In the genomic region with DNA sequence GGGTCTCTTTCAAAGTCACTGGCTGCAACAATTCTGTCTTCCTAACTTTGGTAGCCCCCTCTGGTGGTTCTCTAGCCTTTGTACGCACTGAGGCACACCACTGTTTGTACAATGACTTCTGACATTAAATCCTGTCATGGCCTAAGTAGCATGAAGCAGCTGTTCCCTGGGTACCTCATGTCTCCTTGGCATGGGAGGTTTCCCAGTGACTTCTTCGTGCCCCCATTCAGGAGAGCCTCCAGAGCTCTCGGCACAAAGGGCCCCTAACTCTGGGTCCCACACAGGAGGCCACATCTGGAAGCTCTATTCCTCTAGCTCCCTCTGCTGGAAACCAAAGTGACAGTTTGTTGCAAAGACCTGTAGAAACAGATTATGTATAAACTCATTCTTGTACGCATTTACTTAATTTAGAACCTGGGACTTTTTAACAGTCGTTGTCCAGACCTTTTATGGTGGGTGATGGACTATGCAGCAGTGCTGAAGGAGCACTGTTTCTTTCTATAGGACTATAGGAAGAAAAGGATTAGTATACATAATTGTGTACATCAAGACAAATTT, we compare ENCODE assay signal across 1 cellular context.
TF ChIP-seq lines count a peak whose summit lies in the region.

No MANE protein-coding gene starts in this region.

TF ChIP-seq in GM23338, 12 proteins besides CTCF, POLR2A, EP300 and RAD21 (continued from another document):
- TF ChIP-seq, protein P1, sequence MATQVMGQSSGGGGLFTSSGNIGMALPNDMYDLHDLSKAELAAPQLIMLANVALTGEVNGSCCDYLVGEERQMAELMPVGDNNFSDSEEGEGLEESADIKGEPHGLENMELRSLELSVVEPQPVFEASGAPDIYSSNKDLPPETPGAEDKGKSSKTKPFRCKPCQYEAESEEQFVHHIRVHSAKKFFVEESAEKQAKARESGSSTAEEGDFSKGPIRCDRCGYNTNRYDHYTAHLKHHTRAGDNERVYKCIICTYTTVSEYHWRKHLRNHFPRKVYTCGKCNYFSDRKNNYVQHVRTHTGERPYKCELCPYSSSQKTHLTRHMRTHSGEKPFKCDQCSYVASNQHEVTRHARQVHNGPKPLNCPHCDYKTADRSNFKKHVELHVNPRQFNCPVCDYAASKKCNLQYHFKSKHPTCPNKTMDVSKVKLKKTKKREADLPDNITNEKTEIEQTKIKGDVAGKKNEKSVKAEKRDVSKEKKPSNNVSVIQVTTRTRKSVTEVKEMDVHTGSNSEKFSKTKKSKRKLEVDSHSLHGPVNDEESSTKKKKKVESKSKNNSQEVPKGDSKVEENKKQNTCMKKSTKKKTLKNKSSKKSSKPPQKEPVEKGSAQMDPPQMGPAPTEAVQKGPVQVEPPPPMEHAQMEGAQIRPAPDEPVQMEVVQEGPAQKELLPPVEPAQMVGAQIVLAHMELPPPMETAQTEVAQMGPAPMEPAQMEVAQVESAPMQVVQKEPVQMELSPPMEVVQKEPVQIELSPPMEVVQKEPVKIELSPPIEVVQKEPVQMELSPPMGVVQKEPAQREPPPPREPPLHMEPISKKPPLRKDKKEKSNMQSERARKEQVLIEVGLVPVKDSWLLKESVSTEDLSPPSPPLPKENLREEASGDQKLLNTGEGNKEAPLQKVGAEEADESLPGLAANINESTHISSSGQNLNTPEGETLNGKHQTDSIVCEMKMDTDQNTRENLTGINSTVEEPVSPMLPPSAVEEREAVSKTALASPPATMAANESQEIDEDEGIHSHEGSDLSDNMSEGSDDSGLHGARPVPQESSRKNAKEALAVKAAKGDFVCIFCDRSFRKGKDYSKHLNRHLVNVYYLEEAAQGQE (IDR thresholded peaks at IDR 0.05; ENCODE audit: unreplicated experiment), result no peak
- no peak for TF ChIP-seq EZH2phosphoT487 (IDR thresholded peaks at IDR 0.05; ENCODE audit: unreplicated experiment)
